In the genomic region with DNA sequence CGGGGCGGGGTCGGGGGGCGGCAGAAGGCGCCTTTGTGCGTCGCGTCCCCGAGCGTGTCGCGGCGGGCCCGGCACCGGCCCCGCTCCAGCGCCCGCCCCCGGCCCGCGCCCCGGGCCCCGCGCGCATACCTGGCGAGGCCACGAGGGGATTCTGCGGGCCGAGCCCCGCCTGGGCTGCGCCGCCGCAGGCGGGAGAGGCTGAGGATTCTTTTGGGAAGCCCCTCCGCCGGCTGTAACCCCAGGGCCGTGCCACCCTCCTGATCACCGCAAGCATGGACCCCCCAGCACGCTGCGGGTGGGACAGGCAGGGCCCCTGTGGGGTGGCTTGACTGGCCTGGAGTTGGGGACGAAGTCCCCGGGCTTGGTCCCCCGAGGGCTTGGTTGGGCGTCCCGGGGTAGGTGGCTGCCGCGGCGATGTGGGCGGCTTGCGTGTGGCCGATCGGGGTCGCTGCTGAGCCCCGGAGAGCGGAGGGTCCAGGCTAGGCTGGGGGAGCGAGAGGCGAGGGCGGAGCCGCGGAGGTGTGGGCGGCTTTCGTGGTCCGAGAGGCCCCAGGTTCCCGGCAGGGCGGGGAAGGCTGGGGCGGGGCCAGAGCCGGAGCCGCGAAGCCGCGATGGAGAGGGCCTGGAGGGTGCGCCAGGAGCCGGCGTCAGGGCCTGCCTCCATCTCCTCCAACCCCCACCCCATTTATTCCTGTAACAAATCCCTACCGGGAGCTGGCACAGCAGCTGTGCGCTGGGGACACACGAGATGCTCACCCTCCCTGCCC, we compare ENCODE assay signal across 9 cellular contexts. TPM values are rescaled to one million over a fixed set of nuclear protein-coding genes. Genes with fewer than 3 reads are reported as not detected.
A peak's percentile ranks its signal among the peaks of the same experiment; 100 is the strongest.
DNase-seq lines count a peak whose midpoint lies in the region; ATAC-seq and TF ChIP-seq lines count a peak whose summit lies in the region.
"Had no signal": no experiment of that assay in that cellular context is flagged by ENCODE, and none has a peak within 500 bp of the region (broad histone marks: within the 10 kb centered on the region; RNA-seq: fewer than 3 reads in every experiment).

No MANE protein-coding gene starts in this region.

- peaks cover 82% of the 10 kb centered on the region for H3K4me1 ChIP-seq in BLaER1

- H3K4me3 ChIP-seq in BLaER1, result peak overlapping the region; percentile 77
- peak overlapping the region; percentile 65 to 80 for H3K4me3 ChIP-seq in cardiac fibroblast (replicated peaks in 1 of 2; ENCODE audit: low read depth in 2 of 2, low read length in 2 of 2)
- peak overlapping the region; percentile 66 for H3K4me3 ChIP-seq in kidney epithelial cell (ENCODE audit: low read depth, low read length)

- in situ Hi-C loops in KBM-7 (cut with MboI; ENCODE audit: low pct_unique_long_range_greater_than_20kb, low sequenced_read_pairs), result no loop called here

- peak overlapping the region; percentile 97 for H3K4me2 ChIP-seq in BLaER1

- DNase-seq in KBM-7 (peak; percentile 88), cardiac fibroblast (ENCODE audit: low read depth in 2 of 2) (peak; percentile 45 to 86), kidney epithelial cell (ENCODE audit: low read depth) (peak; percentile 35)
- DNase-seq in stimulated activated CD4-positive, alpha-beta T cell treated with anti-CD3 and anti-CD28 coated beads, Interleukin-2, amount 100 ng/mL, for 4 hours (ENCODE audit: low read depth), result peak; percentile 65

- peak overlapping the region; percentile 88 for H3K27ac ChIP-seq in BLaER1
- peak overlapping the region; percentile 93 for H3K27ac ChIP-seq in VCaP

- ATAC-seq in GM19452 (IDR thresholded peaks at IDR 0.05; ENCODE audit: unreplicated experiment), result peak; percentile 59
- no peak for ATAC-seq in GM18870 (IDR thresholded peaks at IDR 0.05; ENCODE audit: unreplicated experiment)

- peaks cover 3% of the 10 kb centered on the region; the same call in 1 of the 2 replicates for H3K27me3 ChIP-seq in BLaER1
- peaks cover 4% of the 10 kb centered on the region for H3K27me3 ChIP-seq in kidney epithelial cell (ENCODE audit: control insufficient read depth, insufficient read depth, low read length)

- peak overlapping the region; percentile 83 for H3K9ac ChIP-seq in BLaER1

- H3K9me3 ChIP-seq in BLaER1, result peaks cover 4% of the 10 kb centered on the region; the same call in 1 of the 2 replicates

- TF ChIP-seq CTCF in VCaP (conservative IDR thresholded peaks at IDR 0.05) (peak; percentile 70), cardiac fibroblast (IDR thresholded peaks at IDR 0.05; ENCODE audit: low read depth, low read length) (peak; percentile 26), kidney epithelial cell (IDR thresholded peaks at IDR 0.05; ENCODE audit: insufficient read depth, low read length, poor library complexity, severe bottlenecking) (peak; percentile 62)

- H3K36me3 ChIP-seq in BLaER1, result peaks cover 26% of the 10 kb centered on the region
- no peaks in the 10 kb centered on the region for H3K36me3 ChIP-seq in kidney epithelial cell (ENCODE audit: control insufficient read depth, insufficient read depth, low read length)

- H4K20me1 ChIP-seq in BLaER1, result peaks cover 69% of the 10 kb centered on the region

RNA-seq across cellular contexts. Expression of a gene that starts 28.4 kb away (rescaled TPM):
- total RNA-seq in kidney epithelial cell, result 1.7 and 1.9 TPM in 2 replicates
- total RNA-seq: LHCN-M2 had no signal

Comparison
In these comparisons a context has a peak if more than half of its experiments do, and no peak if none do; other contexts are left out.
1. DNase-seq: peak in every context shown above with its lines; median percentile 88 in KBM-7; 66 in cardiac fibroblast; 65 in stimulated activated CD4-positive, alpha-beta T cell treated with anti-CD3 and anti-CD28 coated beads, Interleukin-2, amount 100 ng/mL, for 4 hours; 35 in kidney epithelial cell.